ENCODE assay signal across 13 cellular contexts in the genomic region with DNA sequence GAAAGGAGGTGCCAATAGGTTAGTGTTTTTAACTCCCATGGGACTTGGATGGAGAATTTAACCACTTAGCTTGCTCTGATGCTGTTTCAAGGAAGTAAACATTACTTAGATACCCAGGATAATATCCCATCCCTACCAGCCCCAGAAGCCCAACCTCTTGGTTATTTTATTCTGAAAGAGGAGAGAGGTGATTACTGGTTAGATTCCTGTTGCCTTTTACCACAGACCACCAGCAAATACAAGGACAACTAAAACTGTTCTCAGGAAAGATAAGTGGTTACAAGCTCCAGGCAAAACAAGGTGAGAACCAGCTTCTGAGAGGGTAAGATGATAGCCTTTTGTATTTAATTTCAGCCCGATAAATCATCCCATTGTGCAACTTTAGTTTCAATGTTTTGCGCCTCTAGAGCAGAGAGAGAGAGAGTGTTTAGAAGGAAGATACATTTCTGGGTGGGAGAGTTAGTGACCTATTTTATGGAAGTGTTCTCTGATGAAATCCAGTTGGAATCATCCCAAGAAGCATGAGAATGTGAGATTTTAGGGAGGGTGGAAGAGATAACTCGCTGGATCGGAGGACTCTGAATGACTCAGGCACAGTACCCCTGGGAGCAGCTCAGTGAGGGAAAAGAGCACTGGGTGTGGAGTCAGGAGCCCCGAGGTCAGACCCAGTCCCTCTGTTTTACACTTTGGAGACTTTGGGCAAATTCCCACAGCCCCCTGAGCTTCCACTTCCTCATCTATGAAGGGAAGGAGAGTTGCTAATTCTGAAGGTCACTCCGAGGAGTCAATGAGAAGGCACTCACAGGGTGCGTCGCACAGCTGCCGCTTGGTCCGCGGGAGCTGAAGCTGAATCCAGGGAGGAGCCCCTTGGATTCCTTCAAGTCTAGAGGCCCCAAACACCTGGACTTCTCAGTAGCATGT. TPM values are rescaled to one million over a fixed set of nuclear protein-coding genes. Genes with fewer than 3 reads are reported as not detected.
A peak's percentile ranks its signal among the peaks of the same experiment; 100 is the strongest.
DNase-seq lines count a peak whose midpoint lies in the region; ATAC-seq and TF ChIP-seq lines count a peak whose summit lies in the region.
"Had no signal": no experiment of that assay in that cellular context is flagged by ENCODE, and none has a peak within 500 bp of the region (broad histone marks: within the 10 kb centered on the region; RNA-seq: fewer than 3 reads in every experiment).

No MANE protein-coding gene starts in this region.

- DNase-seq in MCF 10A (ENCODE audit: unreplicated experiment) (peak; percentile 96), breast epithelium (ENCODE audit: low spot score in 2 of 2) (no peak), epithelial cell of esophagus (ENCODE audit: low read depth) (peak; percentile 41), mesothelial cell of epicardium (ENCODE audit: low spot score in 2 of 2, unreplicated experiment in 2 of 2) (no peak), aorta (peak in 1 of 2 donors; percentile 59), GM20000 (ENCODE audit: low spot score) (no peak), DMS53 (lab: John Stamatoyannopoulos, UW) (no peak)
- DNase-seq: 8988T; activated CD8-positive, alpha-beta memory T cell treated with anti-CD3 and anti-CD28 coated beads for 24 hours; NCI-H2107; nucleus accumbens had no signal

- no peak for TF ChIP-seq POLR2A in breast epithelium (IDR thresholded peaks at IDR 0.05)

- H3K4me1 ChIP-seq in breast epithelium (no peaks in the 10 kb centered on the region), aorta (ENCODE audit: control insufficient read depth in 1 of 2, insufficient read depth in 2 of 2, low read length in 2 of 2) (no peaks in the 10 kb centered on the region)

- POLR2A ChIA-PET in MCF 10A (lab: Yijun Ruan, JAX), result no interaction called here

- peak overlapping the region in 1 of 2 donors; percentile 76 for H3K27ac ChIP-seq in breast epithelium
- no peak overlapping the region for H3K27ac ChIP-seq in aorta (ENCODE audit: low read depth in 1 of 2, low read length in 2 of 2)

- CTCF ChIA-PET in MCF 10A (lab: Yijun Ruan, JAX), result interaction anchor here (0.7 to 1.3 kb wide), 4 partner anchors 55 to 780 kb away, joined by 3 read pairs; no protein-coding TSS in a partner anchor

- ATAC-seq in aorta (ENCODE audit: low FRiP score), result peak; percentile 71
- ATAC-seq in GM19452 (IDR thresholded peaks at IDR 0.05; ENCODE audit: unreplicated experiment), result no peak

- H3K9me3 ChIP-seq in breast epithelium (no peaks in the 10 kb centered on the region), aorta (ENCODE audit: control insufficient read depth, low read length) (no peaks in the 10 kb centered on the region)

- 69 to 71% methylated on average over 11 of the region's 11 CpGs for WGBS in aorta, 2 donors

- no peaks in the 10 kb centered on the region for H3K36me3 ChIP-seq in breast epithelium
- H3K36me3 ChIP-seq in aorta (ENCODE audit: control insufficient read depth in 1 of 2, insufficient read depth in 2 of 2, low read length in 1 of 2), result no peaks in the 10 kb centered on the region

- H3K4me3 ChIP-seq in breast epithelium (peak overlapping the region in 1 of 3 donors; percentile 28), epithelial cell of esophagus (ENCODE audit: low read length) (no peak overlapping the region), aorta (ENCODE audit: low read length in 2 of 2) (no peak overlapping the region)

- H3K27me3 Mint-ChIP-seq in MCF 10A (ENCODE audit: insufficient read depth, unreplicated experiment) (no peaks in the 10 kb centered on the region), mesothelial cell of epicardium (ENCODE audit: low read depth) (peaks cover 19% of the 10 kb centered on the region)

- H3K4me1 Mint-ChIP-seq in MCF 10A (ENCODE audit: insufficient read depth, unreplicated experiment) (peaks cover 25% of the 10 kb centered on the region), mesothelial cell of epicardium (peaks cover 12% of the 10 kb centered on the region)
- H3K4me1 Mint-ChIP-seq: central memory CD8-positive, alpha-beta T cell had no signal

- TF ChIP-seq CTCF in MCF 10A (IDR thresholded peaks at IDR 0.05; ENCODE audit: unreplicated experiment) (no peak), breast epithelium (IDR thresholded peaks at IDR 0.05) (no peak), epithelial cell of esophagus (IDR thresholded peaks at IDR 0.05; ENCODE audit: insufficient read depth, low read depth, low read length, missing control alignments) (no peak), mesothelial cell of epicardium (IDR thresholded peaks at IDR 0.05; ENCODE audit: unreplicated experiment) (no peak), GM20000 (IDR thresholded peaks at IDR 0.05; ENCODE audit: extremely low read depth, missing control alignments) (no peak)

- H3K27ac Mint-ChIP-seq in MCF 10A (ENCODE audit: low read depth, unreplicated experiment) (peak overlapping the region; percentile 28), mesothelial cell of epicardium (peak overlapping the region; percentile 22)

- H3K36me3 Mint-ChIP-seq in MCF 10A (ENCODE audit: insufficient read depth, unreplicated experiment), result no peaks in the 10 kb centered on the region
- no peaks in the 10 kb centered on the region for H3K36me3 Mint-ChIP-seq in mesothelial cell of epicardium

- BruUV-seq in MCF 10A (replicated peaks; lab: Mats Ljungman, UMichigan), result no TSS peak

- H3K27me3 ChIP-seq in breast epithelium, result no peaks in the 10 kb centered on the region
- no peaks in the 10 kb centered on the region for H3K27me3 ChIP-seq in aorta (ENCODE audit: control insufficient read depth in 1 of 2, insufficient read depth in 2 of 2, low read length in 1 of 2)

- H3K9me3 Mint-ChIP-seq in MCF 10A (ENCODE audit: unreplicated experiment) (peaks cover 16% of the 10 kb centered on the region), mesothelial cell of epicardium (no peaks in the 10 kb centered on the region)
- H3K9me3 Mint-ChIP-seq: central memory CD8-positive, alpha-beta T cell had no signal

- H3K4me3 Mint-ChIP-seq in MCF 10A (ENCODE audit: unreplicated experiment) (peak overlapping the region; percentile 18), mesothelial cell of epicardium (no peak overlapping the region)
- H3K4me3 Mint-ChIP-seq: central memory CD8-positive, alpha-beta T cell had no signal

- intact Hi-C loops in MCF 10A (cut with micrococcal nuclease), result no loop called here
- intact Hi-C loops in breast epithelium (cut with DNase I; ENCODE audit: low total_unique reads), result no loop called here
- intact Hi-C loops in aorta (cut with DNase I), result no loop called here

RNA-seq across cellular contexts. Expression of gene GLP2R, which starts 12.1 kb away (rescaled TPM):
- 0.09 TPM in 1 of 2 replicates, not detected in the other for total RNA-seq in MCF 10A (2022)
- 1 to 10 TPM; 2.0 to 4.2 (median 3.7) TPM for total RNA-seq in breast epithelium
- total RNA-seq in mesothelial cell of epicardium, result 1.3 to 1.6 TPM (median 1.5 TPM) in 3 replicates
- 1 to 10 TPM in 1 of 2 donors, not detected in 1; 9.7 TPM for total RNA-seq in aorta
- 1 to 10 TPM in 1 of 2 donors, under 1 TPM in 1; 0.61 to 1.3 TPM for polyA plus RNA-seq in aorta

RNA-seq across cellular contexts. Expression of gene GSG1L2, which starts 15.9 kb away (rescaled TPM):
- total RNA-seq in MCF 10A (2022), result not detected in 2 replicates
- total RNA-seq in breast epithelium, result not detected
- total RNA-seq in mesothelial cell of epicardium, result not detected in 3 replicates
- total RNA-seq in aorta, result not detected
- not detected for polyA plus RNA-seq in aorta

RNA-seq across cellular contexts. Expression of gene DHRS7C, which starts 46.4 kb away (rescaled TPM):
- total RNA-seq in MCF 10A (2022) (not detected in 2 replicates), breast epithelium (not detected), mesothelial cell of epicardium (not detected in 3 replicates), aorta (not detected)
- polyA plus RNA-seq in aorta, result not detected

Comparison
In these comparisons a context has a peak if more than half of its experiments do, and no peak if none do; other contexts are left out.
1. DNase-seq: peak in MCF 10A (single experiment) and epithelial cell of esophagus (single experiment); none in breast epithelium (0 of 2), mesothelial cell of epicardium (0 of 2), GM20000 (single experiment) and DMS53 (single experiment).